ENCODE assay signal across 9 cellular contexts in genomic region chr22:37231406-37232139, GRCh38.
DNase-seq lines count a peak whose midpoint lies in the region; ATAC-seq and TF ChIP-seq lines count a peak whose summit lies in the region.
"Had no signal": no experiment of that assay in that cellular context is flagged by ENCODE, and none has a peak within 500 bp of the region (broad histone marks: within the 10 kb centered on the region; RNA-seq: fewer than 3 reads in every experiment).

No MANE protein-coding gene starts in this region.

- peaks cover 78% of the 10 kb centered on the region for H3K36me3 ChIP-seq in OCI-LY1 (ENCODE audit: insufficient read depth, low read length)
- H3K36me3 ChIP-seq: ovary had no signal

- H3K36me3 Mint-ChIP-seq in stimulated activated naive CD8-positive, alpha-beta T cell treated with anti-CD3 and anti-CD28 coated beads, Interleukin-15, Interleukin-2, amounts not matched to agents 100 ng/mL and 50 ng/mL, for 24 hours (ENCODE audit: low read depth): peaks cover 82% of the 10 kb centered on the region

- peak overlapping the region; percentile 98 for H3K27ac Mint-ChIP-seq in stimulated activated naive CD8-positive, alpha-beta T cell treated with anti-CD3 and anti-CD28 coated beads, Interleukin-15, Interleukin-2, amounts not matched to agents 100 ng/mL and 50 ng/mL, for 24 hours

- intact Hi-C loops in head of caudate nucleus (cut with DNase I): no loop called here

- H4K20me1 ChIP-seq in OCI-LY1 (ENCODE audit: insufficient read depth, low read length): no peaks in the 10 kb centered on the region

- H3K4me3 ChIP-seq in OCI-LY1 (ENCODE audit: low read depth, low read length, poor library complexity, severe bottlenecking): no peak overlapping the region
- H3K4me3 ChIP-seq: ovary had no signal

- H3K4me3 Mint-ChIP-seq in stimulated activated naive CD8-positive, alpha-beta T cell treated with anti-CD3 and anti-CD28 coated beads, Interleukin-15, Interleukin-2, amounts not matched to agents 100 ng/mL and 50 ng/mL, for 24 hours: peak overlapping the region; percentile 76

- H3K4me2 ChIP-seq in OCI-LY1 (ENCODE audit: low read length): peak overlapping the region; percentile 24; the same call in 1 of the 2 replicates

- H3K9me2 ChIP-seq in OCI-LY1 (ENCODE audit: low read depth, low read length): no peaks in the 10 kb centered on the region

- H3K27me3 ChIP-seq in OCI-LY1 (ENCODE audit: insufficient read depth, low read length): no peaks in the 10 kb centered on the region
- H3K27me3 ChIP-seq: ovary had no signal

- peaks cover 92% of the 10 kb centered on the region for H3K4me1 Mint-ChIP-seq in stimulated activated naive CD8-positive, alpha-beta T cell treated with anti-CD3 and anti-CD28 coated beads, Interleukin-15, Interleukin-2, amounts not matched to agents 100 ng/mL and 50 ng/mL, for 24 hours (ENCODE audit: low read depth)

- DNase-seq in activated CD8-positive, alpha-beta memory T cell treated with anti-CD3 and anti-CD28 coated beads, Interleukin-2, amount 50 U/mL, for 48 hours: peak; percentile 76
- peak in 29 of 42 donors; percentile 18 to 75 (median 42) for DNase-seq in head of caudate nucleus
- no peak for DNase-seq in foreskin melanocyte
- DNase-seq: DMS79 treated with DMSO at 0.1 percent for 48 hours had no signal

- H3F3A ChIP-seq in OCI-LY1 (ENCODE audit: insufficient read depth, low read length): no peaks in the 10 kb centered on the region

- ATAC-seq in HG02852 (IDR thresholded peaks at IDR 0.05; ENCODE audit: unreplicated experiment): no peak
- ATAC-seq in GM18498 (IDR thresholded peaks at IDR 0.05; ENCODE audit: unreplicated experiment): no peak

- peak overlapping the region; percentile 88 for H3K27ac ChIP-seq in OCI-LY1 (ENCODE audit: low read depth, low read length, poor library complexity, severe bottlenecking)
- H3K27ac ChIP-seq: ovary had no signal

- no peaks in the 10 kb centered on the region for H3K79me2 ChIP-seq in OCI-LY1 (ENCODE audit: insufficient read depth, low read length)

- no peaks in the 10 kb centered on the region for H3K9me3 ChIP-seq in OCI-LY1 (ENCODE audit: low read length)
- H3K9me3 ChIP-seq: ovary had no signal

- H2AFZ ChIP-seq in OCI-LY1 (ENCODE audit: low read length): no peak overlapping the region

- no peaks in the 10 kb centered on the region for H3K27me3 Mint-ChIP-seq in stimulated activated naive CD8-positive, alpha-beta T cell treated with anti-CD3 and anti-CD28 coated beads, Interleukin-15, Interleukin-2, amounts not matched to agents 100 ng/mL and 50 ng/mL, for 24 hours

- H3K9ac ChIP-seq in OCI-LY1 (ENCODE audit: low read length): no peak overlapping the region; the same call in 1 of the 2 replicates

- no peaks in the 10 kb centered on the region for H3K9me3 Mint-ChIP-seq in stimulated activated naive CD8-positive, alpha-beta T cell treated with anti-CD3 and anti-CD28 coated beads, Interleukin-15, Interleukin-2, amounts not matched to agents 100 ng/mL and 50 ng/mL, for 24 hours

- no peak for TF ChIP-seq CTCF in OCI-LY1 (IDR thresholded peaks at IDR 0.05; ENCODE audit: low read length)

- H3K4me1 ChIP-seq in OCI-LY1 (ENCODE audit: insufficient read depth, low read length, severe bottlenecking): peaks cover 71% of the 10 kb centered on the region
